ENCODE assay signal across 9 cellular contexts in genomic region chr19:53132231-53132991, GRCh38. TPM values are rescaled to one million over a fixed set of nuclear protein-coding genes. Genes with fewer than 3 reads are reported as not detected.
DNase-seq lines count a peak whose midpoint lies in the region; ATAC-seq, FAIRE-seq and TF ChIP-seq lines count a peak whose summit lies in the region.
"Had no signal": no experiment of that assay in that cellular context is flagged by ENCODE, and none has a peak within 500 bp of the region (broad histone marks: within the 10 kb centered on the region; RNA-seq: fewer than 3 reads in every experiment).

Gene ZNF415 (minus strand): TSS chr19:53132910. CDS start chr19:53122676, 10,234 bp downstream.

- DNase-seq in GM12891 (ENCODE audit: insufficient read length, low spot score) (peak; percentile 39), Peyer's patch (peak; percentile 68 to 87 (median 70)), ascending aorta (ENCODE audit: low spot score in 2 of 2) (peak; percentile 11 to 87), right atrium auricular region (ENCODE audit: low spot score) (peak; percentile 84), ovary (peak; percentile 86 to 90 (median 87)), tibial nerve (ENCODE audit: low spot score in 2 of 2) (peak; percentile 42 to 45), UCSD-AML1 (lab: John Stamatoyannopoulos, UW; ENCODE audit: unreplicated experiment) (no peak)

- no peak for TF ChIP-seq EP300 in ovary (IDR thresholded peaks at IDR 0.05)
- peak in 1 of 2 donors; percentile 55 for TF ChIP-seq EP300 in tibial nerve (IDR thresholded peaks at IDR 0.05)

- H3K4me3 ChIP-seq in Peyer's patch (peak within 1 kb of the TSS; percentile 43 to 57 (median 49)), ascending aorta (peak within 1 kb of the TSS; percentile 72 to 74), right atrium auricular region (peak within 1 kb of the TSS; percentile 65 to 75), ovary (peak within 1 kb of the TSS; percentile 60), tibial nerve (peak within 1 kb of the TSS; percentile 45 to 62 (median 58))

- H3K4me1 ChIP-seq in Peyer's patch (peaks cover 0 to 7% (median 0%) of the 10 kb centered on the region in 4 donors), ascending aorta (peaks cover 4 to 6% of the 10 kb centered on the region in 2 donors), right atrium auricular region (peaks cover 0 to 12% of the 10 kb centered on the region in 2 donors), ovary (ENCODE audit: insufficient read depth) (peaks cover 4% of the 10 kb centered on the region), tibial nerve (peaks cover 0 to 15% (median 0%) of the 10 kb centered on the region in 4 donors)

- H3K9me3 ChIP-seq in Peyer's patch: peaks cover 0 to 16% (median 4%) of the 10 kb centered on the region in 4 donors
- peaks cover 7 to 41% of the 10 kb centered on the region in 2 donors for H3K9me3 ChIP-seq in ascending aorta
- no peaks in the 10 kb centered on the region for H3K9me3 ChIP-seq in right atrium auricular region
- no peaks in the 10 kb centered on the region for H3K9me3 ChIP-seq in ovary
- H3K9me3 ChIP-seq in tibial nerve: peaks cover 0 to 32% (median 10%) of the 10 kb centered on the region in 4 donors

- no peak for TF ChIP-seq CTCF in Peyer's patch (IDR thresholded peaks at IDR 0.05)
- TF ChIP-seq CTCF in ascending aorta (IDR thresholded peaks at IDR 0.05): no peak
- no peak for TF ChIP-seq CTCF in right atrium auricular region (IDR thresholded peaks at IDR 0.05)
- TF ChIP-seq CTCF in ovary (IDR thresholded peaks at IDR 0.05): no peak
- TF ChIP-seq CTCF in tibial nerve (IDR thresholded peaks at IDR 0.05): no peak

- no peak for ATAC-seq in GM21786 (IDR thresholded peaks at IDR 0.05; ENCODE audit: unreplicated experiment)

- H3K36me3 ChIP-seq in Peyer's patch (no peaks in the 10 kb centered on the region), ascending aorta (no peaks in the 10 kb centered on the region), right atrium auricular region (no peaks in the 10 kb centered on the region), ovary (no peaks in the 10 kb centered on the region), tibial nerve (no peaks in the 10 kb centered on the region)

- 1 to 2% (median 1%) methylated on average over 51 of the region's 51 CpGs for WGBS in ovary, 3 donors
- WGBS in tibial nerve, 2 donors: 1% methylated on average over 51 of the region's 51 CpGs

- FAIRE-seq in GM12891 (lab: Jason Lieb, UNC): peak; percentile 31
- FAIRE-seq: TTC549 had no signal

- no peaks in the 10 kb centered on the region for H3K27me3 ChIP-seq in Peyer's patch
- H3K27me3 ChIP-seq in ascending aorta: no peaks in the 10 kb centered on the region
- no peaks in the 10 kb centered on the region for H3K27me3 ChIP-seq in right atrium auricular region
- no peaks in the 10 kb centered on the region for H3K27me3 ChIP-seq in ovary
- H3K27me3 ChIP-seq in tibial nerve: no peaks in the 10 kb centered on the region

- peak within 1 kb of the TSS; percentile 23 to 65 (median 54) for H3K27ac ChIP-seq in Peyer's patch
- peak within 1 kb of the TSS; percentile 49 to 58 for H3K27ac ChIP-seq in ascending aorta
- H3K27ac ChIP-seq in right atrium auricular region: peak within 1 kb of the TSS; percentile 82 to 90
- peak within 1 kb of the TSS in 1 of 2 donors; percentile 7 for H3K27ac ChIP-seq in ovary
- H3K27ac ChIP-seq in tibial nerve: peak within 1 kb of the TSS in 3 of 4 donors; percentile 47 to 66 (median 53)

- intact Hi-C loops in ascending aorta (cut with DNase I): loop anchor here (2.0 kb wide), 1 partner anchor 26 kb away; the partner anchor contains the start of gene ZNF347
- intact Hi-C loops in ovary (cut with DNase I): no loop called here

- no peak for TF ChIP-seq POLR2A in GM12891 (IDR thresholded peaks at IDR 0.05; ENCODE audit: low read depth, low read length)
- no peak for TF ChIP-seq POLR2A in Peyer's patch (IDR thresholded peaks at IDR 0.05)
- no peak for TF ChIP-seq POLR2A in ovary (IDR thresholded peaks at IDR 0.05)
- TF ChIP-seq POLR2A in tibial nerve (IDR thresholded peaks at IDR 0.05): peak in 1 of 2 donors; percentile 27

TF ChIP-seq in GM12891, 5 proteins besides CTCF, POLR2A, EP300 and RAD21:
- TF ChIP-seq PAX5 (IDR thresholded peaks at IDR 0.05; ENCODE audit: insufficient read depth, low read length, severe bottlenecking): no peak
- TF ChIP-seq SPI1 (IDR thresholded peaks at IDR 0.05; ENCODE audit: low read depth, low read length): no peak
- TF ChIP-seq POLR2AphosphoS5 (IDR thresholded peaks at IDR 0.05; ENCODE audit: low read depth, low read length): no peak
- TF ChIP-seq TAF1 (IDR thresholded peaks at IDR 0.05; ENCODE audit: low read depth, low read length): no peak
- no peak for TF ChIP-seq POU2F2 (IDR thresholded peaks at IDR 0.05; ENCODE audit: low read depth, low read length)

RNA-seq across cellular contexts. Expression of gene ZNF415, which starts in this region (rescaled TPM):
- polyA plus RNA-seq in GM12891 (2012; ENCODE audit: low read depth, missing spikeins): 1.1 TPM
- total RNA-seq in Peyer's patch: 1 to 10 TPM; 1.2 to 9.9 (median 2.6) TPM
- total RNA-seq in ascending aorta: 1.3 TPM
- total RNA-seq in right atrium auricular region: 10 to 100 TPM; 14.1 to 24.7 TPM
- 10 to 100 TPM in 6 of 7 donors, 1 to 10 TPM in 1; 7.0 to 18.6 (median 12.4) TPM for total RNA-seq in ovary
- 10 to 100 TPM in 1 of 2 donors, 1 to 10 TPM in 1; 9.1 to 12.0 TPM for polyA plus RNA-seq in ovary
- total RNA-seq in tibial nerve: 1 to 10 TPM; 4.5 to 9.8 (median 5.7) TPM
